In the genomic region with DNA sequence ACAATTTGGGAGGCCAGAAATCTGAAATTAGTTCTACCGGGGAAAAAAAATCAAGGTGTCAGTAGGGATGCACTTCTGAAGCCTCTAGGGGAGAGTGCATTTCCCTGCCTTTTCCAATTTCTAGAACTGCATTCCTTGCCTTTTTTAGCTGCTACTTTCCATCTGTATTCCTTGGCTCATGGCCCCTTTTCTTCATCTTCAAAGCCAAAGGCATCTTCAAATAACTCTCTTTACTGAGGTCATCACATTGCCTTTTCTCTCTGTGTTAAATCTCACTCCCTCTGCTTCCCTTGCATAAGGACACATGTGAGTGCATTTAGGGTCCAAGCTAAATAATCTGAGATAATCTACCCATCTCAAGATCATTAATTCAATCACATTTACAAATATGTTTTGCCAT, we compare ENCODE assay signal across 19 cellular contexts.
"Had no signal": no experiment of that assay in that cellular context is flagged by ENCODE, and none has a peak within 500 bp of the region (broad histone marks: within the 10 kb centered on the region; RNA-seq: fewer than 3 reads in every experiment).

No MANE protein-coding gene starts in this region.

- H3K4me1 ChIP-seq: esophagus squamous epithelium, foreskin keratinocyte, lower lobe of right lung, spleen, thyroid gland had no signal

- H3K36me3 ChIP-seq: esophagus squamous epithelium, lower lobe of right lung, spleen, thyroid gland had no signal

- H3K4me3 ChIP-seq: coronary artery, esophagus squamous epithelium, lower lobe of right lung, mucosa of descending colon, spleen, thyroid gland had no signal

- H3K4me1 Mint-ChIP-seq: activated naive CD4-positive, alpha-beta T cell treated with anti-CD3 and anti-CD28 coated beads, Interleukin-2, amount 10 ng/mL, durations not matched to agents 7 days and 5 days; immature natural killer cell had no signal

- H3K9me3 ChIP-seq: esophagus squamous epithelium, lower lobe of right lung, mucosa of descending colon, thyroid gland had no signal

- H3K36me3 Mint-ChIP-seq: activated naive CD4-positive, alpha-beta T cell treated with anti-CD3 and anti-CD28 coated beads, Interleukin-2, amount 10 ng/mL, durations not matched to agents 7 days and 5 days had no signal

- DNase-seq: activated CD4-positive, alpha-beta T cell treated with anti-CD3 and anti-CD28 coated beads, Interleukin-2, amount 50 U/mL, for 4 hours; activated effector memory CD4-positive, alpha-beta T cell treated with Interleukin-2 at 50 U/mL for 16 hours; activated naive CD4-positive, alpha-beta T cell treated with anti-CD3 and anti-CD28 coated beads, Interleukin-2, amount 10 ng/mL, durations not matched to agents 7 days and 5 days; activated T-cell treated with anti-CD3 and anti-CD28 coated beads, Interleukin-2, amount 50 U/mL, for 48 hours; esophagus squamous epithelium; foreskin keratinocyte; immature natural killer cell; lower lobe of right lung; mesendoderm; mucosa of descending colon; nucleus accumbens; posterior cingulate gyrus; retina; spleen; substantia nigra; T-helper 9 cell; thyroid gland had no signal

- H3K27me3 ChIP-seq: thyroid gland had no signal

- H3K9me3 Mint-ChIP-seq: activated naive CD4-positive, alpha-beta T cell treated with anti-CD3 and anti-CD28 coated beads, Interleukin-2, amount 10 ng/mL, durations not matched to agents 7 days and 5 days; immature natural killer cell; stimulated activated naive CD8-positive, alpha-beta T cell treated with anti-CD3 and anti-CD28 coated beads, Interleukin-15, Interleukin-2, amounts not matched to agents 100 ng/mL and 50 ng/mL, for 24 hours had no signal

- H3K27ac ChIP-seq: coronary artery, esophagus squamous epithelium, foreskin keratinocyte, lower lobe of right lung, spleen, thyroid gland had no signal

- H3K27ac Mint-ChIP-seq: activated naive CD4-positive, alpha-beta T cell treated with anti-CD3 and anti-CD28 coated beads, Interleukin-2, amount 10 ng/mL, durations not matched to agents 7 days and 5 days; stimulated activated naive CD8-positive, alpha-beta T cell treated with anti-CD3 and anti-CD28 coated beads, Interleukin-15, Interleukin-2, amounts not matched to agents 100 ng/mL and 50 ng/mL, for 24 hours had no signal

- H3K4me3 Mint-ChIP-seq: activated naive CD4-positive, alpha-beta T cell treated with anti-CD3 and anti-CD28 coated beads, Interleukin-2, amount 10 ng/mL, durations not matched to agents 7 days and 5 days; immature natural killer cell; stimulated activated naive CD8-positive, alpha-beta T cell treated with anti-CD3 and anti-CD28 coated beads, Interleukin-15, Interleukin-2, amounts not matched to agents 100 ng/mL and 50 ng/mL, for 24 hours had no signal
